ENCODE assay signal across 13 cellular contexts in the genomic region with DNA sequence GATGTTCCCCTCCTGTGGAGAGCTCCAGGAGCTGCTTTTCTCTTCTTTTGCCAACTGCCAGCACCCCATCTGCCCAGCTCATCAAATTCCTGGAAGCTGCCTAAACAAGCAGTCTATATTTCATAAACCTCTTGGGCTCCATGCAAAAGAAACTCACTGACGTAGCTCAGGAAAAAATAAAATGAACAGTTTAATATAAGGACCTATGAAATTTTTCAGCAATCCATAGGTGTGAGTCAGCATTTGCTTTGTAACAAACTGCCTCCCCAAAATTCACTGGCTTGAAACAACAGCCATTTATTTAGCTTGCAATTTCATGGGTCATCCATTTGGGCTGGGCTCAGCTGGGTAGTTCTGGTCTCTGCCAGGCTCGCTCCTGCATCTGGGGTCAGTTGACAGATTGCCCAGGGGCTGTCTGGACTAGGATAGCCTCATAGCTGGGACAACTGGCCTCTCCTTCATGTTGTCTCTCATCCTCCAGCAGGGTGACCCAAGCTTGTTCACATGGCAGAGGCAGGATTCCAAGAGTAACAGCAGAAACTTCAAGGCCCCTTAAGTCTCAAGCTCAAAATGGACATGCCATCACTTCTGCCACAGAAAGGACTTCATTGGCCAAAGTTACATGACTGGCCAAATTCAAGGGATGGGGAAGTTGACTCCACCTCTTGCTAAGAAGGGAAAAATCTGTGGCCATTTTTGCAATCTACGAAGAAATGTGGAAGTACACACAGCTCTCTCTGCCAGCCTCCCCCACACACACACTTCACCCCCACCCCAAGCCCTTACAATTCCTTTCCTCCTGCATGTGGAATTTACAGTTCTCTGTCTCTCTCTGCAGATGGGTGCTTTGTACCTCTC. TPM values are rescaled to one million over a fixed set of nuclear protein-coding genes. Genes with fewer than 3 reads are reported as not detected.
DNase-seq lines count a peak whose midpoint lies in the region; ATAC-seq and TF ChIP-seq lines count a peak whose summit lies in the region.
"Had no signal": no experiment of that assay in that cellular context is flagged by ENCODE, and none has a peak within 500 bp of the region (broad histone marks: within the 10 kb centered on the region; RNA-seq: fewer than 3 reads in every experiment).

No MANE protein-coding gene starts in this region.

- CTCF ChIA-PET in SK-N-SH (lab: Yijun Ruan, JAX), result interaction anchor here (1.3 to 2.4 kb wide), 2 partner anchors 14 to 65 kb away, joined by 3 to 13 read pairs; no protein-coding TSS in a partner anchor

- H3K27ac ChIP-seq in SK-N-SH (ENCODE audit: low read depth in 2 of 2, low read length in 1 of 2), result 0 out of 4 replicates have a peak overlapping the region, but pooled peaks of 1 of the 2 experiments have one; percentile 21
- H3K27ac ChIP-seq in spleen, result peak overlapping the region in 5 of 8 donors; percentile 35 to 70 (median 58)
- H3K27ac ChIP-seq in uterus, result no peak overlapping the region
- H3K27ac ChIP-seq: brain microvascular endothelial cell, gastroesophageal sphincter had no signal

- H3F3A ChIP-seq in SK-N-SH (replicated peaks; ENCODE audit: insufficient read depth), result peaks cover 6% of the 10 kb centered on the region

- TF ChIP-seq EP300 in SK-N-SH (IDR thresholded peaks at IDR 0.05; ENCODE audit: borderline replicate concordance in 1 of 2, low read depth in 1 of 2, low read length in 1 of 2), result no peak

- H2AFZ ChIP-seq in SK-N-SH (ENCODE audit: low read depth), result no peak overlapping the region

- H3K4me3 ChIP-seq in SK-N-SH (ENCODE audit: low read depth in 2 of 2, low read length in 1 of 2) (no peak overlapping the region), spleen (no peak overlapping the region), uterus (no peak overlapping the region)
- H3K4me3 ChIP-seq: gastroesophageal sphincter had no signal

- H3K79me2 ChIP-seq in SK-N-SH (ENCODE audit: insufficient read depth), result no peaks in the 10 kb centered on the region

- DNase-seq in SK-N-SH, result no peak
- peak; percentile 24 for DNase-seq in SKM-1 (lab: John Stamatoyannopoulos, UW; ENCODE audit: unreplicated experiment)
- peak; percentile 54 for DNase-seq in glomerular visceral epithelial cell (ENCODE audit: extremely low spot score)
- no peak for DNase-seq in spleen
- DNase-seq in uterus, result no peak
- no peak for DNase-seq in NCI-H510A treated with DMSO at 0.1 percent for 48 hours (lab: John Stamatoyannopoulos, UW)
- DNase-seq: activated CD8-positive, alpha-beta memory T cell treated with anti-CD3 and anti-CD28 coated beads, Interleukin-2, amount 10 ng/mL, durations not matched to agents 7 days and 5 days; brain microvascular endothelial cell; NCI-H2171 had no signal

- ATAC-seq in SK-N-SH treated with all-trans-retinoic acid at 6 μM for 48 hours, result peak; percentile 27; the same call in 2 of the 3 replicates
- no peak for ATAC-seq in HG03139 (IDR thresholded peaks at IDR 0.05; ENCODE audit: unreplicated experiment)
- ATAC-seq: activated CD8-positive, alpha-beta memory T cell treated with anti-CD3 and anti-CD28 coated beads, Interleukin-2, amount 10 ng/mL, durations not matched to agents 7 days and 5 days; gastroesophageal sphincter had no signal

- H4K20me1 ChIP-seq in SK-N-SH (ENCODE audit: insufficient read depth), result no peaks in the 10 kb centered on the region

- intact Hi-C loops in spleen (cut with DNase I; ENCODE audit: low total_unique reads), result no loop called here
- intact Hi-C loops in uterus (cut with DNase I; ENCODE audit: low total_unique reads), result no loop called here

- TF ChIP-seq POLR2A in spleen (IDR thresholded peaks at IDR 0.05), result no peak
- no peak for TF ChIP-seq POLR2A in uterus (IDR thresholded peaks at IDR 0.05)

- H3K9ac ChIP-seq in SK-N-SH, result no peak overlapping the region

- H3K9me2 ChIP-seq in SK-N-SH, result no peaks in the 10 kb centered on the region

- no peaks in the 10 kb centered on the region for H3K27me3 ChIP-seq in SK-N-SH (ENCODE audit: insufficient read depth)
- no peaks in the 10 kb centered on the region for H3K27me3 ChIP-seq in spleen (replicated peaks in 1 of 7)
- no peaks in the 10 kb centered on the region for H3K27me3 ChIP-seq in uterus
- H3K27me3 ChIP-seq: brain microvascular endothelial cell had no signal

- no peak for TF ChIP-seq RAD21 in SK-N-SH (IDR thresholded peaks at IDR 0.05; ENCODE audit: low read length)

- no peaks in the 10 kb centered on the region for H3K9me3 ChIP-seq in SK-N-SH
- H3K9me3 ChIP-seq in spleen, result peaks cover 0 to 4% (median 0%) of the 10 kb centered on the region in 8 donors
- no peaks in the 10 kb centered on the region for H3K9me3 ChIP-seq in uterus
- H3K9me3 ChIP-seq: gastroesophageal sphincter had no signal

- H3K4me1 ChIP-seq in SK-N-SH (ENCODE audit: control insufficient read depth in 1 of 2, insufficient read depth in 2 of 2, low read depth in 1 of 2, low read length in 1 of 2), result peaks cover 0 to 8% of the 10 kb centered on the region in 2 experiments; a peak in 2 of 4 replicates
- peaks cover 0 to 35% (median 6%) of the 10 kb centered on the region in 6 donors for H3K4me1 ChIP-seq in spleen
- no peaks in the 10 kb centered on the region for H3K4me1 ChIP-seq in uterus
- H3K4me1 ChIP-seq: gastroesophageal sphincter had no signal

- 91% methylated on average over 2 of the region's 3 CpGs for WGBS in SK-N-SH (ENCODE audit: low lambda C conversion rate)
- 62 to 72% (median 66%) methylated on average over 3 of the region's 3 CpGs for WGBS in spleen, 5 donors

- POLR2A ChIA-PET in SK-N-SH (lab: Yijun Ruan, JAX), result interaction anchor here (0.6 kb wide), 1 partner anchor 360 kb away, joined by 3 read pairs; no protein-coding TSS in a partner anchor

- H3K36me3 ChIP-seq in SK-N-SH (replicated peaks in 1 of 2; ENCODE audit: control insufficient read depth in 1 of 2, insufficient read depth in 2 of 2, low read length in 1 of 2), result peaks cover 0 to 5% of the 10 kb centered on the region in 2 experiments
- no peaks in the 10 kb centered on the region for H3K36me3 ChIP-seq in spleen
- no peaks in the 10 kb centered on the region for H3K36me3 ChIP-seq in uterus
- H3K36me3 ChIP-seq: brain microvascular endothelial cell, gastroesophageal sphincter had no signal

- no peak overlapping the region for H3K4me2 ChIP-seq in SK-N-SH

- TF ChIP-seq CTCF in SK-N-SH (IDR thresholded peaks at IDR 0.05) (no peak), spleen (IDR thresholded peaks at IDR 0.05 in 8 of 11, conservative IDR thresholded peaks at IDR 0.05 in 3 of 11) (no peak), uterus (IDR thresholded peaks at IDR 0.05) (no peak)

TF ChIP-seq in SK-N-SH treated with all-trans-retinoic acid at 6 μM for 48 hours, 23 proteins besides CTCF, POLR2A, EP300 and RAD21 (continues in another document):
- TF ChIP-seq CSDC2 (CRISPR knock-in tag; IDR thresholded peaks at IDR 0.05) (no peak), ZFP3 (CRISPR knock-in tag; IDR thresholded peaks at IDR 0.05) (no peak), TCF4 (CRISPR knock-in tag; IDR thresholded peaks at IDR 0.05; ENCODE audit: borderline replicate concordance) (no peak), RARB (CRISPR knock-in tag; IDR thresholded peaks at IDR 0.05) (no peak), ISL1 (CRISPR knock-in tag; IDR thresholded peaks at IDR 0.05) (no peak)
- TF ChIP-seq, protein P1, sequence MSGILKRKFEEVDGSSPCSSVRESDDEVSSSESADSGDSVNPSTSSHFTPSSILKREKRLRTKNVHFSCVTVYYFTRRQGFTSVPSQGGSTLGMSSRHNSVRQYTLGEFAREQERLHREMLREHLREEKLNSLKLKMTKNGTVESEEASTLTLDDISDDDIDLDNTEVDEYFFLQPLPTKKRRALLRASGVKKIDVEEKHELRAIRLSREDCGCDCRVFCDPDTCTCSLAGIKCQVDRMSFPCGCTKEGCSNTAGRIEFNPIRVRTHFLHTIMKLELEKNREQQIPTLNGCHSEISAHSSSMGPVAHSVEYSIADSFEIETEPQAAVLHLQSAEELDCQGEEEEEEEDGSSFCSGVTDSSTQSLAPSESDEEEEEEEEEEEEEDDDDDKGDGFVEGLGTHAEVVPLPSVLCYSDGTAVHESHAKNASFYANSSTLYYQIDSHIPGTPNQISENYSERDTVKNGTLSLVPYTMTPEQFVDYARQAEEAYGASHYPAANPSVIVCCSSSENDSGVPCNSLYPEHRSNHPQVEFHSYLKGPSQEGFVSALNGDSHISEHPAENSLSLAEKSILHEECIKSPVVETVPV (CRISPR knock-in tag; IDR thresholded peaks at IDR 0.05), result no peak

TF ChIP-seq in SK-N-SH, 30 proteins besides CTCF, POLR2A, EP300 and RAD21 (continues in another document):
- TF ChIP-seq MXI1 (IDR thresholded peaks at IDR 0.05; ENCODE audit: low read depth, low read length) (no peak), FOXM1 (IDR thresholded peaks at IDR 0.05; ENCODE audit: low read depth) (no peak), FOXJ3 (CRISPR knock-in tag; IDR thresholded peaks at IDR 0.05) (no peak)
- TF ChIP-seq, protein P2, sequence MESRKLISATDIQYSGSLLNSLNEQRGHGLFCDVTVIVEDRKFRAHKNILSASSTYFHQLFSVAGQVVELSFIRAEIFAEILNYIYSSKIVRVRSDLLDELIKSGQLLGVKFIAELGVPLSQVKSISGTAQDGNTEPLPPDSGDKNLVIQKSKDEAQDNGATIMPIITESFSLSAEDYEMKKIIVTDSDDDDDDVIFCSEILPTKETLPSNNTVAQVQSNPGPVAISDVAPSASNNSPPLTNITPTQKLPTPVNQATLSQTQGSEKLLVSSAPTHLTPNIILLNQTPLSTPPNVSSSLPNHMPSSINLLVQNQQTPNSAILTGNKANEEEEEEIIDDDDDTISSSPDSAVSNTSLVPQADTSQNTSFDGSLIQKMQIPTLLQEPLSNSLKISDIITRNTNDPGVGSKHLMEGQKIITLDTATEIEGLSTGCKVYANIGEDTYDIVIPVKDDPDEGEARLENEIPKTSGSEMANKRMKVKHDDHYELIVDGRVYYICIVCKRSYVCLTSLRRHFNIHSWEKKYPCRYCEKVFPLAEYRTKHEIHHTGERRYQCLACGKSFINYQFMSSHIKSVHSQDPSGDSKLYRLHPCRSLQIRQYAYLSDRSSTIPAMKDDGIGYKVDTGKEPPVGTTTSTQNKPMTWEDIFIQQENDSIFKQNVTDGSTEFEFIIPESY (IDR thresholded peaks at IDR 0.05; ENCODE audit: borderline replicate concordance, low read depth), result no peak

RNA-seq across cellular contexts. Expression of a gene that starts 7.9 kb away (rescaled TPM):
- 90.2 and 90.8 TPM in 2 replicates for polyA plus RNA-seq in SK-N-SH (2012; rRNA removed)
- polyA plus RNA-seq in SK-N-SH (2012; cell fraction: cytosol; rRNA removed), result 51.9 and 73.3 TPM in 2 replicates
- 65.6 and 91.5 TPM in 2 replicates for polyA plus RNA-seq in SK-N-SH (2012; cell fraction: nucleus; rRNA removed)
- 10 to 100 TPM; 10.2 to 18.4 (median 15.9) TPM for total RNA-seq in spleen
- polyA plus RNA-seq in spleen, result 1 to 10 TPM; 2.0 to 6.1 (median 3.5) TPM
- total RNA-seq in uterus, result 10 to 100 TPM in 3 of 4 donors, 1 to 10 TPM in 1; 7.9 to 45.3 (median 28.0) TPM

RNA-seq across cellular contexts. Expression of a gene that starts 22.4 kb away (rescaled TPM):
- polyA plus RNA-seq in SK-N-SH (2012; rRNA removed) (0.08 and 0.10 TPM in 2 replicates), spleen (not detected)
- 0.08 TPM in 2 replicates for polyA plus RNA-seq in SK-N-SH (2012; cell fraction: cytosol; rRNA removed)
- 0.05 TPM in 1 of 2 replicates, not detected in the other for polyA plus RNA-seq in SK-N-SH (2012; cell fraction: nucleus; rRNA removed)
- total RNA-seq in spleen (not detected), uterus (not detected)
- total RNA-seq: A673; activated CD8-positive, alpha-beta memory T cell treated with anti-CD3 and anti-CD28 coated beads, Interleukin-2, amount 10 ng/mL, durations not matched to agents 7 days and 5 days; gastroesophageal sphincter had no signal

RNA-seq across cellular contexts. Expression of a gene that starts 35.5 kb away (rescaled TPM):
- polyA plus RNA-seq in SK-N-SH (2012; rRNA removed) (1.4 and 2.0 TPM in 2 replicates), spleen (1 to 10 TPM; 1.0 to 3.9 (median 3.5) TPM)
- 0.35 and 0.49 TPM in 2 replicates for polyA plus RNA-seq in SK-N-SH (2012; cell fraction: cytosol; rRNA removed)
- polyA plus RNA-seq in SK-N-SH (2012; cell fraction: nucleus; rRNA removed), result 11.3 and 11.7 TPM in 2 replicates
- total RNA-seq in spleen (1 to 10 TPM; 2.3 to 6.8 (median 4.3) TPM), uterus (10 to 100 TPM in 1 of 4 donors, 1 to 10 TPM in 3; 1.0 to 16.1 (median 1.3) TPM)

Comparison
In these comparisons a context has a peak if more than half of its experiments do, and no peak if none do; other contexts are left out.
1. DNase-seq: peak in SKM-1 (single experiment) and glomerular visceral epithelial cell (single experiment); none in SK-N-SH (single experiment), spleen (single experiment), uterus (0 of 2) and NCI-H510A treated with DMSO at 0.1 percent for 48 hours (single experiment).
2. H3K27ac ChIP-seq: peak in spleen (5 of 8); none in uterus (0 of 2).